In genomic region chr20:43721429-43722152, GRCh38 we compare ENCODE assay signal across 10 cellular contexts. TPM values are rescaled to one million over a fixed set of nuclear protein-coding genes. Genes with fewer than 3 reads are reported as not detected.
A peak's percentile ranks its signal among the peaks of the same experiment; 100 is the strongest.
DNase-seq lines count a peak whose midpoint lies in the region; ATAC-seq lines count a peak whose summit lies in the region.
"Had no signal": no experiment of that assay in that cellular context is flagged by ENCODE, and none has a peak within 500 bp of the region (broad histone marks: within the 10 kb centered on the region; RNA-seq: fewer than 3 reads in every experiment).

No MANE protein-coding gene starts in this region.

- CTCF ChIA-PET in activated CD4-positive, alpha-beta T cell treated with anti-CD3 and anti-CD28 coated beads, Interleukin-2, amount 10 ng/mL, durations not matched to agents 7 days and 5 days (lab: Charles Lee): interaction anchor here (0.5 to 1.4 kb wide), 5 partner anchors 14 to 272 kb away, joined by 3 to 4 read pairs (median 3); no protein-coding TSS in a partner anchor

- POLR2A ChIA-PET in activated CD4-positive, alpha-beta T cell treated with anti-CD3 and anti-CD28 coated beads, Interleukin-2, amount 10 ng/mL, durations not matched to agents 7 days and 5 days (lab: Charles Lee): no interaction called here

- peak overlapping the region; percentile 54 for H3K4me3 Mint-ChIP-seq in activated CD4-positive, alpha-beta T cell treated with anti-CD3 and anti-CD28 coated beads, Interleukin-2, amount 10 ng/mL, durations not matched to agents 7 days and 5 days

- H3K36me3 Mint-ChIP-seq in activated CD4-positive, alpha-beta T cell treated with anti-CD3 and anti-CD28 coated beads, Interleukin-2, amount 10 ng/mL, durations not matched to agents 7 days and 5 days (ENCODE audit: low read depth): peaks cover 8% of the 10 kb centered on the region
- peaks cover 0 to 18% of the 10 kb centered on the region in 2 donors for H3K36me3 Mint-ChIP-seq in activated naive CD4-positive, alpha-beta T cell treated with anti-CD3 and anti-CD28 coated beads, Interleukin-2, amount 50 U/mL, for 72 hours

- no peaks in the 10 kb centered on the region for H3K9me3 Mint-ChIP-seq in activated CD4-positive, alpha-beta T cell treated with anti-CD3 and anti-CD28 coated beads, Interleukin-2, amount 10 ng/mL, durations not matched to agents 7 days and 5 days
- peaks cover 3 to 12% of the 10 kb centered on the region in 2 donors for H3K9me3 Mint-ChIP-seq in activated naive CD4-positive, alpha-beta T cell treated with anti-CD3 and anti-CD28 coated beads, Interleukin-2, amount 50 U/mL, for 72 hours

- H3K27ac Mint-ChIP-seq in activated CD4-positive, alpha-beta T cell treated with anti-CD3 and anti-CD28 coated beads, Interleukin-2, amount 10 ng/mL, durations not matched to agents 7 days and 5 days: peak overlapping the region; percentile 70
- no peak overlapping the region for H3K27ac Mint-ChIP-seq in activated naive CD4-positive, alpha-beta T cell treated with anti-CD3 and anti-CD28 coated beads, Interleukin-2, amount 50 U/mL, for 72 hours

- no peaks in the 10 kb centered on the region for H3K27me3 Mint-ChIP-seq in activated CD4-positive, alpha-beta T cell treated with anti-CD3 and anti-CD28 coated beads, Interleukin-2, amount 10 ng/mL, durations not matched to agents 7 days and 5 days

- ATAC-seq in activated naive CD4-positive, alpha-beta T cell treated with anti-CD3 and anti-CD28 coated beads, Interleukin-2, amount 50 U/mL, for 72 hours: peak; percentile 61 to 74
- ATAC-seq in GM21723 (IDR thresholded peaks at IDR 0.05; ENCODE audit: unreplicated experiment): no peak
- no peak for ATAC-seq in HG03045 (IDR thresholded peaks at IDR 0.05; ENCODE audit: unreplicated experiment)

- H3K4me1 Mint-ChIP-seq in activated CD4-positive, alpha-beta T cell treated with anti-CD3 and anti-CD28 coated beads, Interleukin-2, amount 10 ng/mL, durations not matched to agents 7 days and 5 days: peaks cover 24% of the 10 kb centered on the region

- no peak for DNase-seq in activated CD4-positive, alpha-beta T cell treated with anti-CD3 and anti-CD28 coated beads, Interleukin-2, amount 10 ng/mL, durations not matched to agents 7 days and 5 days
- no peak for DNase-seq in activated CD4-positive, alpha-beta T cell treated with anti-CD3 and anti-CD28 coated beads for 48 hours
- DNase-seq in NCI-H146 (lab: John Stamatoyannopoulos, UW): peak; percentile 91
- DNase-seq in activated naive CD4-positive, alpha-beta T cell treated with anti-CD3 and anti-CD28 coated beads, Interleukin-2, amount 50 U/mL, for 72 hours (ENCODE audit: low spot score in 2 of 2): peak in 1 of 2 donors; percentile 16
- DNase-seq in putamen (ENCODE audit: low spot score): peak; percentile 12
- DNase-seq in GOT3 (lab: John Stamatoyannopoulos, UW): no peak

RNA-seq across cellular contexts. Expression of gene GTSF1L, which starts 5.2 kb away (rescaled TPM):
- total RNA-seq in activated CD4-positive, alpha-beta T cell treated with anti-CD3 and anti-CD28 coated beads, Interleukin-2, amount 10 ng/mL, durations not matched to agents 7 days and 5 days: not detected
- under 1 TPM in 1 of 2 donors, not detected in 1; 0.39 TPM for total RNA-seq in activated naive CD4-positive, alpha-beta T cell treated with anti-CD3 and anti-CD28 coated beads, Interleukin-2, amount 50 U/mL, for 72 hours
- total RNA-seq: mesenteric fat pad, subcutaneous adipose tissue had no signal

RNA-seq across cellular contexts. Expression of gene MYBL2, which starts 54.7 kb away (rescaled TPM):
- total RNA-seq in activated CD4-positive, alpha-beta T cell treated with anti-CD3 and anti-CD28 coated beads, Interleukin-2, amount 10 ng/mL, durations not matched to agents 7 days and 5 days: 100 to 1,000 TPM; 106 to 110 TPM
- total RNA-seq in activated naive CD4-positive, alpha-beta T cell treated with anti-CD3 and anti-CD28 coated beads, Interleukin-2, amount 50 U/mL, for 72 hours: 100 to 1,000 TPM in 1 of 2 donors, 10 to 100 TPM in 1; 82.6 to 140 TPM
- total RNA-seq: mesenteric fat pad had no signal

Comparison
In these comparisons a context has a peak if more than half of its experiments do, and no peak if none do; other contexts are left out.
1. DNase-seq: peak in NCI-H146 (single experiment) and putamen (single experiment); none in activated CD4-positive, alpha-beta T cell treated with anti-CD3 and anti-CD28 coated beads, Interleukin-2, amount 10 ng/mL, durations not matched to agents 7 days and 5 days (single experiment), activated CD4-positive, alpha-beta T cell treated with anti-CD3 and anti-CD28 coated beads for 48 hours (single experiment) and GOT3 (single experiment).
2. ATAC-seq: peak in activated naive CD4-positive, alpha-beta T cell treated with anti-CD3 and anti-CD28 coated beads, Interleukin-2, amount 50 U/mL, for 72 hours (2 of 2); none in GM21723 (single experiment) and HG03045 (single experiment).